In genomic region chr4:25312496-25313193, GRCh38 we compare ENCODE assay signal across 8 cellular contexts. TPM values are rescaled to one million over a fixed set of nuclear protein-coding genes. Genes with fewer than 3 reads are reported as not detected.
DNase-seq lines count a peak whose midpoint lies in the region; ATAC-seq, FAIRE-seq and TF ChIP-seq lines count a peak whose summit lies in the region.

Gene ZCCHC4, plus strand, starts transcription at chr4:25312774. Its CDS starts 36 bp downstream, at chr4:25312810.

- H3K27me3 ChIP-seq in adipocyte (replicated peaks; ENCODE audit: control insufficient read depth, insufficient read depth, low read length), result no peaks in the 10 kb centered on the region
- H3K27me3 ChIP-seq in prostate gland (replicated peaks; ENCODE audit: insufficient read depth), result no peaks in the 10 kb centered on the region

- ATAC-seq in HG02840 (IDR thresholded peaks at IDR 0.05; ENCODE audit: low FRiP score, unreplicated experiment) (peak; percentile 78), left cardiac atrium (peak; percentile 98)

- H3K4me3 ChIP-seq in adipocyte (ENCODE audit: low read length) (peak within 1 kb of the TSS; percentile 94), prostate gland (peak within 1 kb of the TSS; percentile 48 to 77), urinary bladder (ENCODE audit: low read depth, low read length) (peak within 1 kb of the TSS; percentile 63)

- intact Hi-C loops in left cardiac atrium (cut with DNase I) (loop anchor here in 1 of 2 donors (5.0 kb wide), 1 partner anchor 80 kb away; the partner anchor contains the start of gene PI4K2B), prostate gland (cut with DNase I) (loop anchor here (5.0 kb wide), 2 partner anchors 65 to 80 kb away; partner anchors contain the start of genes ANAPC4 and PI4K2B)

- H3K36me3 ChIP-seq in adipocyte (ENCODE audit: control insufficient read depth, insufficient read depth, low read length, severe bottlenecking), result peaks cover 7% of the 10 kb centered on the region
- no peaks in the 10 kb centered on the region for H3K36me3 ChIP-seq in prostate gland
- no peaks in the 10 kb centered on the region for H3K36me3 ChIP-seq in urinary bladder (ENCODE audit: insufficient read depth)

- peak; percentile 85 for FAIRE-seq in GM12891 (lab: Jason Lieb, UNC)

- TF ChIP-seq POLR2A in GM12891 (IDR thresholded peaks at IDR 0.05; ENCODE audit: low read depth, low read length) (peak; percentile 90), prostate gland (IDR thresholded peaks at IDR 0.05) (no peak)

- under 1% methylated on average over 40 of the region's 40 CpGs for WGBS in prostate gland
- under 1% methylated on average over 40 of the region's 40 CpGs for WGBS in urinary bladder

- peak; percentile 54 for DNase-seq in GM12891 (ENCODE audit: insufficient read length, low spot score)
- DNase-seq in NCI-H1436 (lab: John Stamatoyannopoulos, UW), result peak; percentile 85
- peak; percentile 85 for DNase-seq in T follicular helper cell (ENCODE audit: low read depth)
- peak; percentile 97 for DNase-seq in adipocyte (ENCODE audit: low read depth)
- DNase-seq in left cardiac atrium, result peak; percentile 90
- peak; percentile 86 for DNase-seq in prostate gland (ENCODE audit: low spot score)

- TF ChIP-seq CTCF in prostate gland (IDR thresholded peaks at IDR 0.05), result peak; percentile 86 to 98 (median 98)

- H3K4me1 ChIP-seq in adipocyte (ENCODE audit: control insufficient read depth, insufficient read depth, low read length) (peaks cover 19% of the 10 kb centered on the region), prostate gland (replicated peaks) (no peaks in the 10 kb centered on the region), urinary bladder (ENCODE audit: insufficient read depth) (peaks cover 2% of the 10 kb centered on the region)

- peak within 1 kb of the TSS; percentile 89 for H3K9ac ChIP-seq in adipocyte (ENCODE audit: low read length)

- H3K9me3 ChIP-seq in adipocyte (ENCODE audit: control insufficient read depth, low read length), result no peaks in the 10 kb centered on the region
- no peaks in the 10 kb centered on the region for H3K9me3 ChIP-seq in prostate gland

- H3K27ac ChIP-seq in prostate gland (peak within 1 kb of the TSS; percentile 54 to 71), urinary bladder (ENCODE audit: low read depth) (peak within 1 kb of the TSS; percentile 47)

TF ChIP-seq in GM12891, 5 proteins besides CTCF, POLR2A, EP300 and RAD21:
- TF ChIP-seq PAX5 (IDR thresholded peaks at IDR 0.05; ENCODE audit: insufficient read depth, low read length, severe bottlenecking) (peak; percentile 31), POLR2AphosphoS5 (IDR thresholded peaks at IDR 0.05; ENCODE audit: low read depth, low read length) (peak; percentile 76), TAF1 (IDR thresholded peaks at IDR 0.05; ENCODE audit: low read depth, low read length) (peak; percentile 89), POU2F2 (IDR thresholded peaks at IDR 0.05; ENCODE audit: low read depth, low read length) (peak; percentile 61), SPI1 (IDR thresholded peaks at IDR 0.05; ENCODE audit: low read depth, low read length) (0 out of 2 replicates have a peak, but pooled peaks have one; percentile 32)

RNA-seq across cellular contexts. Expression of gene ZCCHC4, which starts in this region (rescaled TPM):
- polyA plus RNA-seq in GM12891 (2012; ENCODE audit: low read depth, missing spikeins), result 4.3 TPM
- total RNA-seq in left cardiac atrium, result 1 to 10 TPM; 6.9 to 8.5 TPM
- total RNA-seq in prostate gland, result 10 to 100 TPM in 1 of 2 donors, 1 to 10 TPM in 1; 9.4 to 17.1 TPM
- total RNA-seq in urinary bladder, result 29.7 TPM
- polyA plus RNA-seq in urinary bladder, result 6.5 TPM

Comparison
In these comparisons a context has a peak if more than half of its experiments do, and no peak if none do; other contexts are left out.
1. Peak in every context shown above with its lines: DNase-seq, ATAC-seq, H3K4me3 ChIP-seq and H3K27ac ChIP-seq.